In genomic region chr14:89600029-89600428, GRCh38 we compare ENCODE assay signal across 15 cellular contexts.
"Had no signal": no experiment of that assay in that cellular context is flagged by ENCODE, and none has a peak within 500 bp of the region (broad histone marks: within the 10 kb centered on the region; RNA-seq: fewer than 3 reads in every experiment).

No MANE protein-coding gene starts in this region.

- H3K4me3 Mint-ChIP-seq: activated T-helper 1 cell treated with anti-CD3 and anti-CD28 coated beads, Interleukin-12 subunit alpha, Interleukin-12 subunit beta, Interleukin-2, Interleukin-4 antibody, amounts not matched to agents 30 ng/mL and 10 ng/mL and 1 ng/mL, durations not matched to agents 14 hours and 24 hours and 36 hours; memory B cell; nephron progenitor cell had no signal

- ATAC-seq: left lobe of liver had no signal

- DNase-seq: activated CD4-positive, alpha-beta T cell treated with anti-CD3 and anti-CD28 coated beads, Interleukin-2, amount 50 U/mL, for 4 hours; activated CD8-positive, alpha-beta memory T cell treated with anti-CD3 and anti-CD28 coated beads, Interleukin-2, amount 50 U/mL, for 4 hours; foreskin melanocyte; heart left ventricle; nephron progenitor cell; SK-N-SH; stimulated activated CD4-positive, alpha-beta T cell treated with anti-CD3 and anti-CD28 coated beads, Interleukin-2, amount 100 ng/mL, for 48 hours; stimulated activated CD8-positive, alpha-beta memory T cell treated with anti-CD3 and anti-CD28 coated beads, Interleukin-4, amount 100 ng/mL, for 48 hours; thyroid gland; uterus had no signal

- H3K27me3 Mint-ChIP-seq: memory B cell had no signal

- H3K27ac Mint-ChIP-seq: activated T-helper 1 cell treated with anti-CD3 and anti-CD28 coated beads, Interleukin-12 subunit alpha, Interleukin-12 subunit beta, Interleukin-2, Interleukin-4 antibody, amounts not matched to agents 30 ng/mL and 10 ng/mL and 1 ng/mL, durations not matched to agents 14 hours and 24 hours and 36 hours; memory B cell; nephron progenitor cell had no signal

- FAIRE-seq: colon, islet of Langerhans had no signal
